ENCODE assay signal across 11 cellular contexts in genomic region chr6:21678990-21679389, GRCh38.
A peak's percentile ranks its signal among the peaks of the same experiment; 100 is the strongest.
DNase-seq lines count a peak whose midpoint lies in the region; ATAC-seq, FAIRE-seq and TF ChIP-seq lines count a peak whose summit lies in the region.
"Had no signal": no experiment of that assay in that cellular context is flagged by ENCODE, and none has a peak within 500 bp of the region (broad histone marks: within the 10 kb centered on the region; RNA-seq: fewer than 3 reads in every experiment).

No MANE protein-coding gene starts in this region.

- peaks cover 0 to 7% (median 0%) of the 10 kb centered on the region in 11 donors for H3K9me3 Mint-ChIP-seq in naive thymus-derived CD4-positive, alpha-beta T cell

- no peak for FAIRE-seq in H54 (lab: Jason Lieb, UNC)
- FAIRE-seq: GM12891, TTC549 had no signal

- H3K4me1 Mint-ChIP-seq in naive thymus-derived CD4-positive, alpha-beta T cell: peaks cover 0 to 3% (median 0%) of the 10 kb centered on the region in 7 donors

- CTCF ChIA-PET in naive thymus-derived CD4-positive, alpha-beta T cell (lab: Charles Lee): no interaction called here

- TF ChIP-seq CTCF in fibroblast of the aortic adventitia (IDR thresholded peaks at IDR 0.05; ENCODE audit: insufficient read depth, low read length) (no peak), thoracic aorta (IDR thresholded peaks at IDR 0.05) (no peak)

- H3K27ac ChIP-seq in thoracic aorta: peak overlapping the region; percentile 79 to 90
- no peak overlapping the region for H3K27ac ChIP-seq in naive thymus-derived CD4-positive, alpha-beta T cell (ENCODE audit: low read depth, low read length)

- intact Hi-C loops in naive thymus-derived CD4-positive, alpha-beta T cell (cut with micrococcal nuclease): no loop called here

- H3K4me3 Mint-ChIP-seq in naive thymus-derived CD4-positive, alpha-beta T cell: no peak overlapping the region

- H3K36me3 Mint-ChIP-seq in naive thymus-derived CD4-positive, alpha-beta T cell: no peaks in the 10 kb centered on the region

- H3K27ac Mint-ChIP-seq in naive thymus-derived CD4-positive, alpha-beta T cell: no peak overlapping the region

- no peaks in the 10 kb centered on the region for H3K27me3 ChIP-seq in thoracic aorta (replicated peaks; ENCODE audit: insufficient read depth)
- no peaks in the 10 kb centered on the region for H3K27me3 ChIP-seq in naive thymus-derived CD4-positive, alpha-beta T cell (ENCODE audit: control insufficient read depth in 2 of 2, insufficient read depth in 2 of 2, low read length in 2 of 2)

- peaks cover 0 to 14% (median 5%) of the 10 kb centered on the region in 5 donors for H3K27me3 Mint-ChIP-seq in naive thymus-derived CD4-positive, alpha-beta T cell

- no peak for TF ChIP-seq POLR2A in H54 (IDR thresholded peaks at IDR 0.05; ENCODE audit: low read depth, low read length)

- ATAC-seq in SK-N-SH treated with all-trans-retinoic acid at 6 μM for 48 hours (peak; percentile 64), thoracic aorta (ENCODE audit: insufficient number of reproducible peaks, low FRiP score, low read depth) (no peak)
- no peak for ATAC-seq in naive thymus-derived CD4-positive, alpha-beta T cell

- H3K9me3 ChIP-seq in thoracic aorta: no peaks in the 10 kb centered on the region
- H3K9me3 ChIP-seq in naive thymus-derived CD4-positive, alpha-beta T cell (ENCODE audit: control insufficient read depth in 2 of 3, low read length in 3 of 3): no peaks in the 10 kb centered on the region

- H3K36me3 ChIP-seq in thoracic aorta: no peaks in the 10 kb centered on the region
- no peaks in the 10 kb centered on the region for H3K36me3 ChIP-seq in naive thymus-derived CD4-positive, alpha-beta T cell (ENCODE audit: control insufficient read depth in 2 of 3, insufficient read depth in 3 of 3, low read length in 3 of 3)

- DNase-seq in H54 (ENCODE audit: insufficient read length, low spot score) (peak; percentile 66), fibroblast of the aortic adventitia (ENCODE audit: low read depth) (peak; percentile 50), thoracic aorta (ENCODE audit: low spot score) (no peak), NCI-H2081 (lab: John Stamatoyannopoulos, UW) (no peak), SK-N-DZ (ENCODE audit: low spot score) (no peak)
- DNase-seq in naive thymus-derived CD4-positive, alpha-beta T cell: no peak
- DNase-seq: RPMI8226; stimulated activated CD4-positive, alpha-beta T cell treated with anti-CD3 and anti-CD28 coated beads, Interleukin-15, amount 100 ng/mL, for 24 hours had no signal

- H3K4me1 ChIP-seq in thoracic aorta (ENCODE audit: control insufficient read depth in 1 of 2, low read depth in 2 of 2): peaks cover 3 to 25% of the 10 kb centered on the region in 2 donors
- no peaks in the 10 kb centered on the region for H3K4me1 ChIP-seq in naive thymus-derived CD4-positive, alpha-beta T cell (ENCODE audit: control insufficient read depth in 2 of 2, insufficient read depth in 2 of 2, low read length in 2 of 2)

- H3K4me3 ChIP-seq in fibroblast of the aortic adventitia (ENCODE audit: low read depth, low read length): no peak overlapping the region
- no peak overlapping the region for H3K4me3 ChIP-seq in thoracic aorta
- H3K4me3 ChIP-seq in naive thymus-derived CD4-positive, alpha-beta T cell (ENCODE audit: low read length): no peak overlapping the region

- POLR2A ChIA-PET in naive thymus-derived CD4-positive, alpha-beta T cell (lab: Charles Lee): interaction anchor here (0.6 kb wide), 1 partner anchor 83 kb away, joined by 3 read pairs; no protein-coding TSS in a partner anchor

TF ChIP-seq in SK-N-SH treated with all-trans-retinoic acid at 6 μM for 48 hours, 23 proteins besides CTCF, POLR2A, EP300 and RAD21:
- TF ChIP-seq ISL1 (CRISPR knock-in tag; IDR thresholded peaks at IDR 0.05) (no peak), ZNF565 (CRISPR knock-in tag; conservative IDR thresholded peaks at IDR 0.05; ENCODE audit: low read depth) (no peak), BACH2 (CRISPR knock-in tag; IDR thresholded peaks at IDR 0.05; ENCODE audit: borderline replicate concordance) (no peak), ZFP30 (CRISPR knock-in tag; IDR thresholded peaks at IDR 0.05) (no peak), OSR1 (CRISPR knock-in tag; IDR thresholded peaks at IDR 0.05) (no peak), ZFP3 (CRISPR knock-in tag; IDR thresholded peaks at IDR 0.05) (0 out of 2 replicates have a peak, but pooled peaks have one; percentile 24)
TF ChIP-seq in SK-N-SH treated with all-trans-retinoic acid at 6 μM for 48 hours: peak in this region for 1.

Comparison
In these comparisons a context has a peak if more than half of its experiments do, and no peak if none do; other contexts are left out.
1. DNase-seq: peak in H54 (single experiment) and fibroblast of the aortic adventitia (single experiment); none in thoracic aorta (single experiment), NCI-H2081 (0 of 2), SK-N-DZ (single experiment) and naive thymus-derived CD4-positive, alpha-beta T cell (0 of 9).